In the genomic region with DNA sequence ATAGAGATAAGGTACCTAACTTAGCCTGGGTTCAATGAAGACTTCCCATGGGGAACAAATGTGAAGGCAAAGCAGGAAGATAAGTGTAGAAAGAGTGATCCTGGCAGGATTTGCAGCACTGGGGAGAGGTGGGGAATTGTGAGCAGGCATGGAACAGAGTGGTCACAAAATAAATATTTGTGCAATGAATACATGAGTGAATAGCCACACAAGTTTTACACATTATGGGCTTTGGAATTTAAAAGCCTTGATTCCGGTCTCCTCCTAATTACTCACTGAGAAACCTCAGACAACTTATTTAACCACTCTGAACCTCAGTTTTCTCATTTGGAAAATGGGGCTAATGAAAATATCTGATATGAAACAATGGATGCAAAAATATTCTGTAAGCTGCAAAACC, we compare ENCODE assay signal across 30 cellular contexts.
"Had no signal": no experiment of that assay in that cellular context is flagged by ENCODE, and none has a peak within 500 bp of the region (broad histone marks: within the 10 kb centered on the region; RNA-seq: fewer than 3 reads in every experiment).

No MANE protein-coding gene starts in this region.

- ATAC-seq: activated naive CD4-positive, alpha-beta T cell treated with anti-CD3 and anti-CD28 coated beads, Interleukin-2, amount 50 U/mL, for 72 hours; activated naive CD8-positive, alpha-beta T cell treated with anti-CD3 and anti-CD28 coated beads, Interleukin-2, amount 50 U/mL, for 24 hours; activated T-cell treated with anti-CD3 and anti-CD28 coated beads, Interleukin-2, amount 50 U/mL, for 4 hours; activated T-cell treated with anti-CD3 and anti-CD28 coated beads, Interleukin-2, amount 50 U/mL, for 72 hours; activated T-helper 17 cell treated with anti-CD3 and anti-CD28 coated beads, Interleukin-2, amount 50 U/mL, for 72 hours; body of pancreas had no signal

- H3K36me3 ChIP-seq: adrenal gland, ascending aorta, brain microvascular endothelial cell, breast epithelium, cardiac muscle cell had no signal

- H3K27ac ChIP-seq: adrenal gland, ascending aorta, body of pancreas, brain microvascular endothelial cell, breast epithelium, cardiac muscle cell had no signal

- H3K4me3 ChIP-seq: adrenal gland, ascending aorta, body of pancreas, breast epithelium, cardiac muscle cell had no signal

- H3K27me3 ChIP-seq: adrenal gland, ascending aorta, body of pancreas, brain microvascular endothelial cell, cardiac muscle cell had no signal

- H3K4me1 ChIP-seq: adrenal gland, ascending aorta, body of pancreas, breast epithelium had no signal

- DNase-seq: activated effector memory CD4-positive, alpha-beta T cell treated with anti-CD3 and anti-CD28 coated beads, Interleukin-2, amount 50 U/mL, for 16 hours; activated effector memory CD4-positive, alpha-beta T cell treated with Interleukin-2 at 50 U/mL for 16 hours; activated gamma-delta T cell; activated gamma-delta T cell treated with Interleukin-2 at 50 U/mL for 16 hours; activated naive CD4-positive, alpha-beta T cell; activated naive CD4-positive, alpha-beta T cell treated with anti-CD3 and anti-CD28 coated beads for 36 hours; activated naive CD4-positive, alpha-beta T cell treated with anti-CD3 and anti-CD28 coated beads, Interleukin-2, amount 10 ng/mL, durations not matched to agents 7 days and 5 days; activated naive CD4-positive, alpha-beta T cell treated with anti-CD3 and anti-CD28 coated beads, Interleukin-2, amount 50 U/mL, for 16 hours; activated naive CD4-positive, alpha-beta T cell treated with Interleukin-2 at 50 U/mL for 16 hours; activated naive CD8-positive, alpha-beta T cell treated with anti-CD3 and anti-CD28 coated beads for 36 hours; activated naive CD8-positive, alpha-beta T cell treated with anti-CD3 and anti-CD28 coated beads, Interleukin-2, amount 10 ng/mL, durations not matched to agents 7 days and 5 days; activated naive CD8-positive, alpha-beta T cell treated with anti-CD3 and anti-CD28 coated beads, Interleukin-2, amount 50 U/mL, for 24 hours; activated T-cell treated with anti-CD3 and anti-CD28 coated beads, Interleukin-2, amount 50 U/mL, for 4 hours; activated T-cell treated with anti-CD3 and anti-CD28 coated beads, Interleukin-2, amount 50 U/mL, for 48 hours; activated T-cell treated with anti-CD3 and anti-CD28 coated beads, Interleukin-2, amount 50 U/mL, for 72 hours; adrenal gland; amniotic stem cell; amygdala; anterior cingulate cortex; aorta; body of pancreas; brain microvascular endothelial cell; caudate nucleus; central memory CD4-positive, alpha-beta T cell; cerebellar nuclear complex had no signal

- H3K9me3 ChIP-seq: adrenal gland, ascending aorta, body of pancreas, breast epithelium had no signal
